Comparison of ENCODE assay signal across 9 cellular contexts in the genomic region with DNA sequence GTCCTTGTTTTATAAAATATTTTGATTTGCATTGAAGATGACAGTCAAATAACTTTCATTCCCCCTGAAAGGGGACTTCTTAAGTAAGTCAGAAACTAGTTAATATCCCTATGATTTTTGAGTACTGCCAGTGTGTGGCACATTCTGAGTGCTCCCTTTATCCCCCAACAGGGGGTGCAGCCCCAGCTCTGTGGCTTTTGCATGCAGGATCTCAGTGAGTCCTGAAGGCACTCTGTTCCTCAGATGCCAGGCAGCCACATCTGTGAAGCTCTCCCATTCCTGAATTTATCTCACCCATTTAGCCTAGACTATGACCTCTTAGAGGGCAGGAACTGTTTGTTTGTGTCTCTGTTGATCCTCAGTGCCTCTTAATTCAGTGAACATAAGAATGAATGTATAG.
A peak's percentile ranks its signal among the peaks of the same experiment; 100 is the strongest.
DNase-seq lines count a peak whose midpoint lies in the region; ATAC-seq and TF ChIP-seq lines count a peak whose summit lies in the region.
"Had no signal": no experiment of that assay in that cellular context is flagged by ENCODE, and none has a peak within 500 bp of the region (broad histone marks: within the 10 kb centered on the region; RNA-seq: fewer than 3 reads in every experiment).

No MANE protein-coding gene starts in this region.

- no peak overlapping the region for H3K4me3 Mint-ChIP-seq in MCF 10A (ENCODE audit: unreplicated experiment)

- TF ChIP-seq CTCF in MCF 10A (IDR thresholded peaks at IDR 0.05; ENCODE audit: unreplicated experiment): peak; percentile 10
- no peak for TF ChIP-seq CTCF in breast epithelium (IDR thresholded peaks at IDR 0.05)
- TF ChIP-seq CTCF in fibroblast of mammary gland (conservative IDR thresholded peaks at IDR 0.05; ENCODE audit: control insufficient read depth, insufficient read depth, low read depth, low read length): peak; percentile 48
- peak in 1 of 6 experiments; percentile 25 for TF ChIP-seq CTCF in thyroid gland (IDR thresholded peaks at IDR 0.05)

- CTCF ChIA-PET in MCF 10A (lab: Yijun Ruan, JAX): interaction anchor here (0.6 to 0.8 kb wide), 3 partner anchors 13 to 208 kb away, joined by 3 read pairs; no protein-coding TSS in a partner anchor

- peaks cover 4% of the 10 kb centered on the region for H3K36me3 Mint-ChIP-seq in MCF 10A (ENCODE audit: insufficient read depth, unreplicated experiment)

- POLR2A ChIA-PET in MCF 10A (lab: Yijun Ruan, JAX): no interaction called here

- H3K27me3 Mint-ChIP-seq in MCF 10A (ENCODE audit: insufficient read depth, unreplicated experiment): no peaks in the 10 kb centered on the region

- no peak overlapping the region for H3K4me3 ChIP-seq in breast epithelium
- H3K4me3 ChIP-seq in fibroblast of mammary gland (ENCODE audit: control insufficient read depth, low read depth, low read length): no peak overlapping the region
- H3K4me3 ChIP-seq in thyroid gland (replicated peaks in 1 of 3): no peak overlapping the region
- no peak overlapping the region for H3K4me3 ChIP-seq in effector memory CD4-positive, alpha-beta T cell (ENCODE audit: insufficient read depth, low read depth, low read length, poor library complexity, severe bottlenecking)

- H3K27ac ChIP-seq in breast epithelium (no peak overlapping the region), thyroid gland (no peak overlapping the region)
- H3K27ac ChIP-seq in effector memory CD4-positive, alpha-beta T cell (ENCODE audit: insufficient read depth, low read length, poor library complexity, severe bottlenecking): no peak overlapping the region
- H3K27ac ChIP-seq: neutrophil had no signal

- intact Hi-C loops in MCF 10A (cut with micrococcal nuclease): loop anchor here (1.0 kb wide), 1 partner anchor 321 kb away; no protein-coding TSS in a partner anchor
- intact Hi-C loops in breast epithelium (cut with DNase I; ENCODE audit: low total_unique reads): no loop called here
- intact Hi-C loops in thyroid gland (cut with DNase I): no loop called here

- H3K4me1 ChIP-seq in breast epithelium (no peaks in the 10 kb centered on the region), thyroid gland (no peaks in the 10 kb centered on the region)
- H3K4me1 ChIP-seq in effector memory CD4-positive, alpha-beta T cell (ENCODE audit: control insufficient read depth, insufficient read depth, low read length, poor library complexity, severe bottlenecking): no peaks in the 10 kb centered on the region

- H3K27ac Mint-ChIP-seq in MCF 10A (ENCODE audit: low read depth, unreplicated experiment): no peak overlapping the region

- TF ChIP-seq POLR2A in breast epithelium (IDR thresholded peaks at IDR 0.05) (no peak), thyroid gland (IDR thresholded peaks at IDR 0.05) (no peak)

- H3K9me3 ChIP-seq in breast epithelium: no peaks in the 10 kb centered on the region
- no peaks in the 10 kb centered on the region for H3K9me3 ChIP-seq in thyroid gland
- H3K9me3 ChIP-seq in effector memory CD4-positive, alpha-beta T cell (ENCODE audit: control insufficient read depth, low read length): no peaks in the 10 kb centered on the region
- H3K9me3 ChIP-seq: neutrophil had no signal

- peaks cover 4% of the 10 kb centered on the region for H3K4me1 Mint-ChIP-seq in MCF 10A (ENCODE audit: insufficient read depth, unreplicated experiment)

- peak; percentile 42 for DNase-seq in MCF 10A (ENCODE audit: unreplicated experiment)
- no peak for DNase-seq in breast epithelium (ENCODE audit: low spot score in 2 of 2)
- DNase-seq in NCI-H460 (ENCODE audit: extremely low read depth, low read depth): peak; percentile 8
- DNase-seq in fibroblast of mammary gland (ENCODE audit: low read depth): peak; percentile 28
- peak; percentile 6 to 9 for DNase-seq in thyroid gland
- DNase-seq in effector memory CD4-positive, alpha-beta T cell: no peak
- DNase-seq in inferior parietal cortex (ENCODE audit: extremely low spot score): no peak

- BruUV-seq in MCF 10A (replicated peaks; lab: Mats Ljungman, UMichigan): no TSS peak

- no peak for ATAC-seq in HG02938 (IDR thresholded peaks at IDR 0.05; ENCODE audit: unreplicated experiment)

- no peaks in the 10 kb centered on the region for H3K9me3 Mint-ChIP-seq in MCF 10A (ENCODE audit: unreplicated experiment)

- H3K36me3 ChIP-seq in breast epithelium (no peaks in the 10 kb centered on the region), thyroid gland (no peaks in the 10 kb centered on the region)
- no peaks in the 10 kb centered on the region for H3K36me3 ChIP-seq in effector memory CD4-positive, alpha-beta T cell (ENCODE audit: control insufficient read depth, insufficient read depth, low read length)
- H3K36me3 ChIP-seq: neutrophil had no signal

- H3K27me3 ChIP-seq in breast epithelium: no peaks in the 10 kb centered on the region
- H3K27me3 ChIP-seq in thyroid gland: no peaks in the 10 kb centered on the region
- H3K27me3 ChIP-seq in effector memory CD4-positive, alpha-beta T cell (replicated peaks; ENCODE audit: control insufficient read depth, insufficient read depth, low read length, poor library complexity, severe bottlenecking): no peaks in the 10 kb centered on the region
- H3K27me3 ChIP-seq: neutrophil had no signal

Comparison
In these comparisons a context has a peak if more than half of its experiments do, and no peak if none do; other contexts are left out.
1. DNase-seq: peak in MCF 10A (single experiment), NCI-H460 (single experiment), fibroblast of mammary gland (single experiment) and thyroid gland (2 of 2); none in breast epithelium (0 of 2), effector memory CD4-positive, alpha-beta T cell (0 of 3) and inferior parietal cortex (single experiment).
2. CTCF ChIP-seq: peak in MCF 10A (single experiment) and fibroblast of mammary gland (single experiment); none in breast epithelium (0 of 3).